In the genomic region with DNA sequence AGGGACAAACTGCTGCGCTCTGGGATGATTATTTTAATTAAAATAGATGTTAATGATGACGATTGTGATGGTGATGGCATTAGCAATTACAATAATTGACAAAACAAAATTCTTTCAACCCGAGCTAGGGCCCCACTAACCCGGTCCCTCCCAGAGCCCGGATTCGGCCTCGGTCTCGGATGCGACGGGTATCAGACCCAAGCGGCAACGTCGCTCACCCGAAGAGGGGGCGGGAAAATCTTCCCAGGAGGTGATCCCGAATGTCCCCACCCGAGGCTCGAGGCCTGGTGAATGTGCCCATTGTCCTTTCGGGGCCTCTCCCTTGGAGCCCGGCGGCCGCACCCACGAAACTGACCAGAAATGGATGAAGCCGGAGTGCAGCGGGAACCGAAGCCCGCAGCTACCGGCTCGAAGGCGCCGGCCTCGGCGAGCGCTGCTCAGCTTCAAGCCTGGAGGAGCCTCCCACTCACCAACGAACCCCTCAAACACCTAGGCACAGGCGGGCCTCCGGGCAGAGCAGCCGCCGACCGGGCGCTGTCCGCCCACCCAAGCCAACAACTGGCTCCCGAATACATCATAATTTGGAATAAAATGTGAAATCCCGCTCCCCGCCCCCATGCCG, we compare ENCODE assay signal across 10 cellular contexts. TPM values are rescaled to one million over a fixed set of nuclear protein-coding genes. Genes with fewer than 3 reads are reported as not detected.
DNase-seq lines count a peak whose midpoint lies in the region; ATAC-seq, FAIRE-seq and TF ChIP-seq lines count a peak whose summit lies in the region.
"Had no signal": no experiment of that assay in that cellular context is flagged by ENCODE, and none has a peak within 500 bp of the region (broad histone marks: within the 10 kb centered on the region; RNA-seq: fewer than 3 reads in every experiment).

No MANE protein-coding gene starts in this region.

- no peak overlapping the region for H4K8ac ChIP-seq in H9 (replicated peaks; ENCODE audit: insufficient read length, low read depth, low read length)

- TF ChIP-seq RAD21 in A549 (conservative IDR thresholded peaks at IDR 0.05 in 1 of 2, IDR thresholded peaks at IDR 0.05 in 1 of 2): no peak

- no peak for TF ChIP-seq EP300 in A549 (IDR thresholded peaks at IDR 0.05)

- WGBS in A549 (ENCODE audit: missing lambda C conversion rate): 59% methylated on average over 14 of the region's 46 CpGs
- WGBS in H9 (ENCODE audit: extremely low coverage, insufficient read length, low lambda C conversion rate): no CpG with 5 or more reads among the region's 46 CpGs

- H4K5ac ChIP-seq in H9 (ENCODE audit: insufficient read length, low read depth, low read length): no peak overlapping the region

- H4K20me1 ChIP-seq in H9 (ENCODE audit: control insufficient read depth, insufficient read depth, insufficient read length): peaks cover 2% of the 10 kb centered on the region

- intact Hi-C loops in dorsolateral prefrontal cortex (cut with DNase I): no loop called here

- POLR2A ChIA-PET in A549 (lab: Yijun Ruan, JAX): no interaction called here
- POLR2A ChIA-PET in naive thymus-derived CD8-positive, alpha-beta T cell (lab: Charles Lee): interaction anchor here (1.4 kb wide), 1 partner anchor 9 kb away, joined by 3 read pairs; no protein-coding TSS in a partner anchor

- no peak for DNase-seq in A549 (ENCODE audit: low read depth in 1 of 2, low spot score in 1 of 2)
- DNase-seq in H9: peak; percentile 73
- DNase-seq in dorsolateral prefrontal cortex: no peak
- peak in 1 of 10 donors; percentile 18 for DNase-seq in naive thymus-derived CD8-positive, alpha-beta T cell
- DNase-seq in ACHN: no peak
- DNase-seq in central memory CD4-positive, alpha-beta T cell: no peak
- no peak for DNase-seq in HPDE6-E6E7 (ENCODE audit: extremely low spot score)
- no peak for DNase-seq in AG08395 (ENCODE audit: low spot score)
- DNase-seq: activated effector memory CD4-positive, alpha-beta T cell treated with Interleukin-2 at 50 U/mL for 16 hours; RPMI8226 had no signal

- H3K79me1 ChIP-seq in H9 (ENCODE audit: insufficient read depth, low read depth, low read length, poor library complexity, severe bottlenecking): no peaks in the 10 kb centered on the region

- no peak overlapping the region for H3K14ac ChIP-seq in H9 (ENCODE audit: insufficient read depth, low read length)

- H3K27me3 Mint-ChIP-seq in H9 (ENCODE audit: low read depth): peaks cover 100% of the 10 kb centered on the region
- peaks cover under 1 to 93% (median 76%) of the 10 kb centered on the region in 5 donors for H3K27me3 Mint-ChIP-seq in naive thymus-derived CD8-positive, alpha-beta T cell

- H3K56ac ChIP-seq in H9 (ENCODE audit: insufficient read length, low read depth, low read length): no peak overlapping the region

- H3K27me3 ChIP-seq in H9 (ENCODE audit: insufficient read depth, low read length): peaks cover 97% of the 10 kb centered on the region
- H3K27me3 ChIP-seq in dorsolateral prefrontal cortex: peaks cover 16 to 97% (median 80%) of the 10 kb centered on the region in 45 donors

- H3K18ac ChIP-seq in H9 (ENCODE audit: insufficient read length, low read depth, low read length): no peak overlapping the region

- peak overlapping the region; percentile 43 to 79; a peak in 4 of 5 replicates for H3K4me3 Mint-ChIP-seq in H9
- peak overlapping the region; percentile 10 to 86 (median 46) for H3K4me3 Mint-ChIP-seq in naive thymus-derived CD8-positive, alpha-beta T cell

- H2AFZ ChIP-seq in H9 (ENCODE audit: low read length): no peak overlapping the region

- CTCF ChIA-PET in A549 (lab: Yijun Ruan, JAX): no interaction called here

- no peak overlapping the region for H4K91ac ChIP-seq in H9 (ENCODE audit: insufficient read length, low read depth, low read length)

- H2BK5ac ChIP-seq in H9 (ENCODE audit: insufficient read length, low read length): no peak overlapping the region

- H3K27ac Mint-ChIP-seq in H9: peak overlapping the region in 1 of 3 experiments; percentile 45; a peak in 1 of 7 replicates
- no peak overlapping the region for H3K27ac Mint-ChIP-seq in naive thymus-derived CD8-positive, alpha-beta T cell

- no peak overlapping the region for H2BK20ac ChIP-seq in H9 (ENCODE audit: low read depth, low read length, poor library complexity, severe bottlenecking)

- in situ Hi-C loops in ACHN (cut with HindIII; ENCODE audit: low pct_ligation_motif_present, low pct_unique_long_range_greater_than_20kb, low sequenced_read_pairs): no loop called here

- H3K4me1 Mint-ChIP-seq in H9: peaks cover 36 to 58% of the 10 kb centered on the region in 2 experiments
- H3K4me1 Mint-ChIP-seq in naive thymus-derived CD8-positive, alpha-beta T cell: peaks cover 15 to 41% (median 35%) of the 10 kb centered on the region in 4 donors

- peaks cover 18% of the 10 kb centered on the region for H3K23me2 ChIP-seq in H9 (ENCODE audit: insufficient read length, low read depth, low read length, poor library complexity, severe bottlenecking)

- H2BK15ac ChIP-seq in H9 (ENCODE audit: low read depth, low read length): no peak overlapping the region

- no peak overlapping the region for H2AK5ac ChIP-seq in H9 (ENCODE audit: insufficient read length, low read length)

- no peak for TF ChIP-seq POLR2A in A549 (IDR thresholded peaks at IDR 0.05; ENCODE audit: low read length)

- H2BK120ac ChIP-seq in H9 (ENCODE audit: low read depth, low read length, poor library complexity, severe bottlenecking): no peak overlapping the region

- H3K4ac ChIP-seq in H9 (ENCODE audit: low read depth, low read length): no peak overlapping the region

- H3K36me3 Mint-ChIP-seq in H9 (ENCODE audit: insufficient read depth in 1 of 3, low read depth in 3 of 3): peaks cover 0 to 3% (median 0%) of the 10 kb centered on the region in 3 experiments; a peak in 2 of 7 replicates
- peaks cover 4 to 6% (median 5%) of the 10 kb centered on the region in 3 donors for H3K36me3 Mint-ChIP-seq in naive thymus-derived CD8-positive, alpha-beta T cell

- no peaks in the 10 kb centered on the region for H3K9me3 ChIP-seq in A549
- no peaks in the 10 kb centered on the region for H3K9me3 ChIP-seq in H9 (ENCODE audit: control insufficient read depth, low read depth, low read length)

- peak overlapping the region; percentile 95 for H3K4me2 ChIP-seq in A549
- peak overlapping the region; percentile 38 for H3K4me2 ChIP-seq in H9 (ENCODE audit: insufficient read depth, insufficient read length, low read length)

- H3K9ac ChIP-seq in H9 (ENCODE audit: extremely low read depth, insufficient read length, low read length): no peak overlapping the region

- TF ChIP-seq CTCF in A549 (IDR thresholded peaks at IDR 0.05): no peak
- no peak for TF ChIP-seq CTCF in H9 (conservative IDR thresholded peaks at IDR 0.05)
- TF ChIP-seq CTCF in dorsolateral prefrontal cortex (IDR thresholded peaks at IDR 0.05 in 54 of 56, conservative IDR thresholded peaks at IDR 0.05 in 2 of 56; ENCODE audit: low read depth in 1 of 56, partially characterized antibody in 56 of 56): no peak

- H3K9me3 Mint-ChIP-seq in H9: peaks cover 0 to 7% of the 10 kb centered on the region in 2 experiments; a peak in 2 of 5 replicates
- no peaks in the 10 kb centered on the region for H3K9me3 Mint-ChIP-seq in naive thymus-derived CD8-positive, alpha-beta T cell

- H2BK12ac ChIP-seq in H9 (ENCODE audit: insufficient read length, low read depth, low read length): no peak overlapping the region

- ATAC-seq in A549: peak in 1 of 2 experiments; percentile 30; a peak in 1 of 6 replicates
- ATAC-seq in naive thymus-derived CD8-positive, alpha-beta T cell: peak in 1 of 2 donors; percentile 57

- H3K23ac ChIP-seq in H9 (ENCODE audit: insufficient read length, low read depth, low read length): no peak overlapping the region

- FAIRE-seq in A549 (lab: Jason Lieb, UNC): no peak

- H3K27ac ChIP-seq in A549 (no peak overlapping the region), H9 (ENCODE audit: insufficient read length, low read depth, low read length) (no peak overlapping the region), dorsolateral prefrontal cortex (peak overlapping the region in 55 of 59 donors; percentile 14 to 91 (median 75))

- H3K79me2 ChIP-seq in H9 (ENCODE audit: insufficient read depth, low read length): no peaks in the 10 kb centered on the region

- no peak overlapping the region for H3T11ph ChIP-seq in H9 (ENCODE audit: low read length)

- H3K4me3 ChIP-seq in A549: peak overlapping the region; percentile 49; the same call in 2 of the 3 replicates
- H3K4me3 ChIP-seq in dorsolateral prefrontal cortex: peak overlapping the region in 55 of 59 donors; percentile 10 to 65 (median 43)

- H3K4me1 ChIP-seq in A549 (peaks cover 8% of the 10 kb centered on the region; the same call in 1 of the 3 replicates), H9 (ENCODE audit: insufficient read depth, low read length) (no peaks in the 10 kb centered on the region; the same call in 1 of the 2 replicates)

TF ChIP-seq in A549, 52 proteins besides CTCF, POLR2A, EP300 and RAD21 (continues in another document):
- TF ChIP-seq EHMT2 (IDR thresholded peaks at IDR 0.05; ENCODE audit: low read depth) (no peak), GATA3 (IDR thresholded peaks at IDR 0.05; ENCODE audit: borderline replicate concordance) (no peak), NR3C1 (IDR thresholded peaks at IDR 0.05) (no peak), CHD4 (IDR thresholded peaks at IDR 0.05; ENCODE audit: borderline replicate concordance) (no peak), CEBPB (IDR thresholded peaks at IDR 0.05) (no peak), RFX5 (IDR thresholded peaks at IDR 0.05) (no peak)

RNA-seq across cellular contexts. Expression of gene TAL1, which starts 1.2 kb away (rescaled TPM):
- polyA plus RNA-seq in A549 (2011; rRNA removed): 0.04 TPM in 1 of 2 replicates, not detected in the other
- polyA plus RNA-seq in A549 (2012; cell fraction: cytosol; rRNA removed): 0.01 TPM in 2 replicates
- polyA plus RNA-seq in A549 (2012; cell fraction: nucleus; rRNA removed): 0.01 TPM in 1 of 2 replicates, not detected in the other
- polyA plus RNA-seq in A549 (2017; fragmentation: RNase III; extraction: RNeasy Plus Mini Kit Qiagen cat#74134 plus additional on column Dnase treatment): 0.03 TPM in 1 of 3 replicates, not detected in the others
- polyA minus RNA-seq in A549 (2011; rRNA and poly(A)+ RNA removed): 0.15 TPM in 1 of 2 replicates, not detected in the other
- 0.04 TPM in 1 of 2 replicates, not detected in the other for total RNA-seq in H9 (2021)
- total RNA-seq in dorsolateral prefrontal cortex: 10 to 100 TPM in 7 of 120 experiments, 1 to 10 TPM in 113; 1.4 to 13.7 (median 5.1) TPM
- total RNA-seq in naive thymus-derived CD8-positive, alpha-beta T cell: not detected
- polyA plus RNA-seq in naive thymus-derived CD8-positive, alpha-beta T cell: not detected

RNA-seq across cellular contexts. Expression of gene PDZK1IP1, which starts 41.0 kb away (rescaled TPM):
- polyA plus RNA-seq in A549 (2011; rRNA removed): 2.2 and 2.3 TPM in 2 replicates
- polyA plus RNA-seq in A549 (2012; cell fraction: cytosol; rRNA removed): 10.0 and 10.5 TPM in 2 replicates
- polyA plus RNA-seq in A549 (2012; cell fraction: nucleus; rRNA removed): 9.0 and 9.2 TPM in 2 replicates
- polyA plus RNA-seq in A549 (2017; fragmentation: RNase III; extraction: RNeasy Plus Mini Kit Qiagen cat#74134 plus additional on column Dnase treatment): 6.4 to 9.4 TPM (median 6.9 TPM) in 3 replicates
- polyA minus RNA-seq in A549 (2011; rRNA and poly(A)+ RNA removed): 0.50 and 0.97 TPM in 2 replicates
- not detected in 2 replicates for total RNA-seq in H9 (2021)
- total RNA-seq in dorsolateral prefrontal cortex: 1 to 10 TPM in 9 of 120 experiments, under 1 TPM in 11, not detected in 100; 0.60 to 2.1 (median 0.99) TPM
- total RNA-seq in naive thymus-derived CD8-positive, alpha-beta T cell: not detected
- polyA plus RNA-seq in naive thymus-derived CD8-positive, alpha-beta T cell: not detected

Comparison
In these comparisons a context has a peak if more than half of its experiments do, and no peak if none do; other contexts are left out.
1. H3K27ac ChIP-seq: peak in dorsolateral prefrontal cortex (55 of 59); none in A549 (0 of 2) and H9 (single experiment).